16 cellular contexts compared by ENCODE assay signal in genomic region chr2:59884166-59884565, GRCh38.
DNase-seq lines count a peak whose midpoint lies in the region; ATAC-seq and TF ChIP-seq lines count a peak whose summit lies in the region.
"Had no signal": no experiment of that assay in that cellular context is flagged by ENCODE, and none has a peak within 500 bp of the region (broad histone marks: within the 10 kb centered on the region; RNA-seq: fewer than 3 reads in every experiment).

No MANE protein-coding gene starts in this region.

- no peaks in the 10 kb centered on the region for H3K36me3 ChIP-seq in KOPT-K1 (ENCODE audit: insufficient read depth, low read length)
- H3K36me3 ChIP-seq in naive thymus-derived CD4-positive, alpha-beta T cell (ENCODE audit: control insufficient read depth in 2 of 3, insufficient read depth in 3 of 3, low read length in 3 of 3): no peaks in the 10 kb centered on the region
- H3K36me3 ChIP-seq: BLaER1 treated with 17β-estradiol and CSF1 and Interleukin-3, amounts not matched to agents 10 nM and 100 nM had no signal

- H3K36me3 Mint-ChIP-seq in naive thymus-derived CD4-positive, alpha-beta T cell: no peaks in the 10 kb centered on the region
- no peaks in the 10 kb centered on the region for H3K36me3 Mint-ChIP-seq in activated CD4-positive, alpha-beta memory T cell treated with anti-CD3 and anti-CD28 coated beads, Interleukin-2, amount 10 ng/mL, durations not matched to agents 7 days and 5 days (ENCODE audit: low read depth)
- H3K36me3 Mint-ChIP-seq: CD8-positive, alpha-beta T cell had no signal

- H3K9me3 Mint-ChIP-seq in naive thymus-derived CD4-positive, alpha-beta T cell: peaks cover 0 to 3% (median 0%) of the 10 kb centered on the region in 11 donors
- H3K9me3 Mint-ChIP-seq in activated CD4-positive, alpha-beta memory T cell treated with anti-CD3 and anti-CD28 coated beads, Interleukin-2, amount 10 ng/mL, durations not matched to agents 7 days and 5 days: no peaks in the 10 kb centered on the region
- H3K9me3 Mint-ChIP-seq: CD8-positive, alpha-beta T cell had no signal

- peak overlapping the region in 4 of 9 donors; percentile 3 to 89 (median 10) for H3K27ac Mint-ChIP-seq in naive thymus-derived CD4-positive, alpha-beta T cell
- H3K27ac Mint-ChIP-seq in activated CD4-positive, alpha-beta memory T cell treated with anti-CD3 and anti-CD28 coated beads, Interleukin-2, amount 10 ng/mL, durations not matched to agents 7 days and 5 days: no peak overlapping the region
- H3K27ac Mint-ChIP-seq: B cell; CD8-positive, alpha-beta T cell; HFFc6 had no signal

- no peak overlapping the region for H3K4me3 Mint-ChIP-seq in naive thymus-derived CD4-positive, alpha-beta T cell
- H3K4me3 Mint-ChIP-seq in activated CD4-positive, alpha-beta memory T cell treated with anti-CD3 and anti-CD28 coated beads, Interleukin-2, amount 10 ng/mL, durations not matched to agents 7 days and 5 days: no peak overlapping the region
- H3K4me3 Mint-ChIP-seq: B cell; CD8-positive, alpha-beta T cell; HFFc6 had no signal

- H3K9me3 ChIP-seq in KOPT-K1 (ENCODE audit: insufficient read depth, low read length, poor library complexity, severe bottlenecking): no peaks in the 10 kb centered on the region
- no peaks in the 10 kb centered on the region for H3K9me3 ChIP-seq in naive thymus-derived CD4-positive, alpha-beta T cell (ENCODE audit: control insufficient read depth in 2 of 3, low read length in 3 of 3)
- H3K9me3 ChIP-seq: BLaER1 treated with 17β-estradiol and CSF1 and Interleukin-3, amounts not matched to agents 10 nM and 100 nM had no signal

- H3K4me3 ChIP-seq in epithelial cell of esophagus (ENCODE audit: low read length): no peak overlapping the region
- no peak overlapping the region for H3K4me3 ChIP-seq in naive thymus-derived CD4-positive, alpha-beta T cell (ENCODE audit: low read length)
- H3K4me3 ChIP-seq: BLaER1 treated with 17β-estradiol and CSF1 and Interleukin-3, amounts not matched to agents 10 nM and 100 nM had no signal

- no peak for ATAC-seq in naive thymus-derived CD4-positive, alpha-beta T cell
- ATAC-seq: CD8-positive, alpha-beta T cell; HCT116 had no signal

- POLR2A ChIA-PET in naive thymus-derived CD4-positive, alpha-beta T cell (lab: Charles Lee): no interaction called here
- POLR2A ChIA-PET in activated CD4-positive, alpha-beta memory T cell treated with anti-CD3 and anti-CD28 coated beads, Interleukin-2, amount 10 ng/mL, durations not matched to agents 7 days and 5 days (lab: Charles Lee): no interaction called here

- DNase-seq in NCI-H2171 treated with DMSO at 0.1 percent for 48 hours (lab: John Stamatoyannopoulos, UW) (peak; percentile 66), NCI-H2171 (lab: John Stamatoyannopoulos, UW) (no peak), NCI-H524 treated with DMSO at 0.1 percent for 48 hours (lab: John Stamatoyannopoulos, UW) (peak; percentile 45), epithelial cell of esophagus (ENCODE audit: low read depth) (peak; percentile 30)
- DNase-seq in naive thymus-derived CD4-positive, alpha-beta T cell: no peak
- DNase-seq in activated CD4-positive, alpha-beta memory T cell treated with anti-CD3 and anti-CD28 coated beads, Interleukin-2, amount 10 ng/mL, durations not matched to agents 7 days and 5 days: no peak
- DNase-seq: Calu3; CD8-positive, alpha-beta T cell; GOT3; H7; HFFc6; IMR-90 had no signal

- TF ChIP-seq CTCF in epithelial cell of esophagus (IDR thresholded peaks at IDR 0.05; ENCODE audit: insufficient read depth, low read depth, low read length, missing control alignments): no peak

- H3K27me3 Mint-ChIP-seq in naive thymus-derived CD4-positive, alpha-beta T cell: peaks cover 0 to 12% (median 0%) of the 10 kb centered on the region in 5 donors
- H3K27me3 Mint-ChIP-seq in activated CD4-positive, alpha-beta memory T cell treated with anti-CD3 and anti-CD28 coated beads, Interleukin-2, amount 10 ng/mL, durations not matched to agents 7 days and 5 days: peaks cover 8% of the 10 kb centered on the region

- H3K4me1 Mint-ChIP-seq in naive thymus-derived CD4-positive, alpha-beta T cell: peaks cover 28 to 53% (median 47%) of the 10 kb centered on the region in 7 donors
- peaks cover 7% of the 10 kb centered on the region for H3K4me1 Mint-ChIP-seq in activated CD4-positive, alpha-beta memory T cell treated with anti-CD3 and anti-CD28 coated beads, Interleukin-2, amount 10 ng/mL, durations not matched to agents 7 days and 5 days

- H3K27me3 ChIP-seq in naive thymus-derived CD4-positive, alpha-beta T cell (ENCODE audit: control insufficient read depth in 2 of 2, insufficient read depth in 2 of 2, low read length in 2 of 2): no peaks in the 10 kb centered on the region
- H3K27me3 ChIP-seq: BLaER1 treated with 17β-estradiol and CSF1 and Interleukin-3, amounts not matched to agents 10 nM and 100 nM had no signal

- H3K4me1 ChIP-seq in naive thymus-derived CD4-positive, alpha-beta T cell (ENCODE audit: control insufficient read depth in 2 of 2, insufficient read depth in 2 of 2, low read length in 2 of 2): peaks cover 0 to 38% of the 10 kb centered on the region in 2 donors

- peak overlapping the region; percentile 4 for H3K27ac ChIP-seq in KOPT-K1 (ENCODE audit: low read depth, low read length, poor library complexity, severe bottlenecking)
- no peak overlapping the region for H3K27ac ChIP-seq in naive thymus-derived CD4-positive, alpha-beta T cell (ENCODE audit: low read depth, low read length)
- H3K27ac ChIP-seq: BLaER1 treated with 17β-estradiol and CSF1 and Interleukin-3, amounts not matched to agents 10 nM and 100 nM had no signal

- intact Hi-C loops in naive thymus-derived CD4-positive, alpha-beta T cell (cut with micrococcal nuclease): loop anchor here (2.0 to 10.0 kb wide), 5 partner anchors 161 to 671 kb away; partner anchors contain the start of gene BCL11A (in 1 of the 2)

- CTCF ChIA-PET in naive thymus-derived CD4-positive, alpha-beta T cell (lab: Charles Lee): no interaction called here
- CTCF ChIA-PET in activated CD4-positive, alpha-beta memory T cell treated with anti-CD3 and anti-CD28 coated beads, Interleukin-2, amount 10 ng/mL, durations not matched to agents 7 days and 5 days (lab: Charles Lee): no interaction called here

Comparison
In these comparisons a context has a peak if more than half of its experiments do, and no peak if none do; other contexts are left out.
1. DNase-seq: peak in NCI-H2171 treated with DMSO at 0.1 percent for 48 hours (single experiment), NCI-H524 treated with DMSO at 0.1 percent for 48 hours (single experiment) and epithelial cell of esophagus (single experiment); none in NCI-H2171 (single experiment), naive thymus-derived CD4-positive, alpha-beta T cell (0 of 9) and activated CD4-positive, alpha-beta memory T cell treated with anti-CD3 and anti-CD28 coated beads, Interleukin-2, amount 10 ng/mL, durations not matched to agents 7 days and 5 days (single experiment).